ENCODE assay signal across 8 cellular contexts in genomic region chr3:4350789-4351163, GRCh38. TPM values are rescaled to one million over a fixed set of nuclear protein-coding genes. Genes with fewer than 3 reads are reported as not detected.
A peak's percentile ranks its signal among the peaks of the same experiment; 100 is the strongest.
DNase-seq lines count a peak whose midpoint lies in the region; ATAC-seq and TF ChIP-seq lines count a peak whose summit lies in the region.

No MANE protein-coding gene starts in this region.

- H3K9me3 ChIP-seq in BE2C (no peaks in the 10 kb centered on the region), mucosa of descending colon (no peaks in the 10 kb centered on the region)

- intact Hi-C loops in mucosa of descending colon (cut with DNase I, micrococcal nuclease): loop anchor here (5.0 kb wide), 1 partner anchor 282 kb away; no protein-coding TSS in a partner anchor

- H3K4me1 ChIP-seq in BE2C (peaks cover 6% of the 10 kb centered on the region), mucosa of descending colon (ENCODE audit: low read depth) (no peaks in the 10 kb centered on the region)

- no peaks in the 10 kb centered on the region for H3K27me3 Mint-ChIP-seq in effector memory CD8-positive, alpha-beta T cell
- no peaks in the 10 kb centered on the region for H3K27me3 Mint-ChIP-seq in stimulated activated naive CD8-positive, alpha-beta T cell treated with anti-CD3 and anti-CD28 coated beads, Interleukin-15, amount 100 ng/mL, for 72 hours

- ATAC-seq in GM18870 (IDR thresholded peaks at IDR 0.05; ENCODE audit: unreplicated experiment): peak; percentile 87
- ATAC-seq in HG03135 (IDR thresholded peaks at IDR 0.05; ENCODE audit: unreplicated experiment): peak; percentile 90
- ATAC-seq in effector memory CD8-positive, alpha-beta T cell (replicated peaks): peak; percentile 84
- peak; percentile 77 for ATAC-seq in mucosa of descending colon
- ATAC-seq in stimulated activated naive CD8-positive, alpha-beta T cell treated with anti-CD3 and anti-CD28 coated beads, Interleukin-15, amount 100 ng/mL, for 72 hours: peak; percentile 75

- peak overlapping the region; percentile 30 to 98 for H3K27ac Mint-ChIP-seq in effector memory CD8-positive, alpha-beta T cell
- H3K27ac Mint-ChIP-seq in stimulated activated naive CD8-positive, alpha-beta T cell treated with anti-CD3 and anti-CD28 coated beads, Interleukin-15, amount 100 ng/mL, for 72 hours: no peak overlapping the region

- TF ChIP-seq CTCF in BE2C (IDR thresholded peaks at IDR 0.05; ENCODE audit: low read depth, low read length) (peak; percentile 63), mucosa of descending colon (IDR thresholded peaks at IDR 0.05) (peak; percentile 45)

- H3K36me3 Mint-ChIP-seq in effector memory CD8-positive, alpha-beta T cell (ENCODE audit: insufficient read depth): peaks cover 9% of the 10 kb centered on the region

- peak; percentile 37 for DNase-seq in BE2C
- peak; percentile 32 for DNase-seq in NCI-H345 (lab: John Stamatoyannopoulos, UW)
- DNase-seq in activated CD4-positive, alpha-beta T cell treated with anti-CD3 and anti-CD28 coated beads for 48 hours: peak; percentile 58
- DNase-seq in effector memory CD8-positive, alpha-beta T cell: peak; percentile 51 to 61 (median 52)
- DNase-seq in mucosa of descending colon: peak in 1 of 3 donors; percentile 74
- DNase-seq in stimulated activated naive CD8-positive, alpha-beta T cell treated with anti-CD3 and anti-CD28 coated beads, Interleukin-15, amount 100 ng/mL, for 72 hours: peak; percentile 43 to 48

- H3K4me3 ChIP-seq in BE2C (ENCODE audit: low read depth, low read length): no peak overlapping the region
- no peak overlapping the region for H3K4me3 ChIP-seq in mucosa of descending colon

- no peaks in the 10 kb centered on the region for H3K27me3 ChIP-seq in BE2C

- H3K4me3 Mint-ChIP-seq in effector memory CD8-positive, alpha-beta T cell: peak overlapping the region; percentile 75 to 86
- peak overlapping the region; percentile 53 to 79 for H3K4me3 Mint-ChIP-seq in stimulated activated naive CD8-positive, alpha-beta T cell treated with anti-CD3 and anti-CD28 coated beads, Interleukin-15, amount 100 ng/mL, for 72 hours

- no peaks in the 10 kb centered on the region for H3K9me3 Mint-ChIP-seq in effector memory CD8-positive, alpha-beta T cell
- no peaks in the 10 kb centered on the region for H3K9me3 Mint-ChIP-seq in stimulated activated naive CD8-positive, alpha-beta T cell treated with anti-CD3 and anti-CD28 coated beads, Interleukin-15, amount 100 ng/mL, for 72 hours

- peaks cover 12 to 21% of the 10 kb centered on the region in 2 donors for H3K4me1 Mint-ChIP-seq in effector memory CD8-positive, alpha-beta T cell (ENCODE audit: low read depth in 2 of 2)
- peaks cover 22% of the 10 kb centered on the region for H3K4me1 Mint-ChIP-seq in stimulated activated naive CD8-positive, alpha-beta T cell treated with anti-CD3 and anti-CD28 coated beads, Interleukin-15, amount 100 ng/mL, for 72 hours

- H3K36me3 ChIP-seq in BE2C (no peaks in the 10 kb centered on the region), mucosa of descending colon (ENCODE audit: low read depth) (no peaks in the 10 kb centered on the region)

RNA-seq across cellular contexts. Expression of gene SETMAR, which starts 47.6 kb away (rescaled TPM):
- polyA plus RNA-seq in BE2C (2012; ENCODE audit: insufficient read depth, insufficient read length, low read depth): 6.5 TPM
- 10 to 100 TPM; 11.3 to 15.4 (median 13.2) TPM for total RNA-seq in mucosa of descending colon

Comparison
In these comparisons a context has a peak if more than half of its experiments do, and no peak if none do; other contexts are left out.
1. H3K27ac Mint-ChIP-seq: peak in effector memory CD8-positive, alpha-beta T cell (2 of 2); none in stimulated activated naive CD8-positive, alpha-beta T cell treated with anti-CD3 and anti-CD28 coated beads, Interleukin-15, amount 100 ng/mL, for 72 hours (0 of 2).
2. Peak in every context shown above with its lines, with median percentiles within 50 percentile points of each other: ATAC-seq.